18 cellular contexts compared by ENCODE assay signal in genomic region chr6:113907107-113907506, GRCh38.
"Had no signal": no experiment of that assay in that cellular context is flagged by ENCODE, and none has a peak within 500 bp of the region (broad histone marks: within the 10 kb centered on the region; RNA-seq: fewer than 3 reads in every experiment).

No MANE protein-coding gene starts in this region.

- H3K4me3 ChIP-seq: ascending aorta, heart left ventricle, psoas muscle, spleen, transverse colon had no signal

- H3K9me3 ChIP-seq: ascending aorta, heart left ventricle, psoas muscle, spleen, transverse colon had no signal

- ATAC-seq: activated T-cell treated with anti-CD3 and anti-CD28 coated beads, Interleukin-2, amount 50 U/mL, for 4 hours; heart left ventricle; left lobe of liver; psoas muscle; sciatic nerve; stimulated activated naive B cell treated with anti-CD40 and anti-IgM and Interleukin-4, amounts not matched to agents 10 μg/mL and 1 μg/mL and 100 μg/mL, for 72 hours had no signal

- H3K4me1 ChIP-seq: psoas muscle had no signal

- DNase-seq: activated CD4-positive, alpha-beta memory T cell treated with anti-CD3 and anti-CD28 coated beads for 36 hours; activated CD4-positive, CD25-positive, alpha-beta regulatory T cell treated with anti-CD3 and anti-CD28 coated beads, Interleukin-2, amount 50 U/mL, for 72 hours; activated gamma-delta T cell; activated naive CD8-positive, alpha-beta T cell treated with anti-CD3 and anti-CD28 coated beads for 36 hours; activated T-cell treated with anti-CD3 and anti-CD28 coated beads, Interleukin-2, amount 50 U/mL, for 4 hours; cortex of kidney; effector memory CD4-positive, alpha-beta T cell; erythroblast; heart left ventricle; mesenchymal stem cell; psoas muscle; spleen; stimulated activated CD4-positive, alpha-beta T cell treated with anti-CD3 and anti-CD28 coated beads, Interleukin-1b, Interleukin-23, amount 100 ng/mL, for 48 hours; stimulated activated naive B cell treated with anti-CD40 and anti-IgM and Interleukin-4, amounts not matched to agents 10 μg/mL and 1 μg/mL and 100 μg/mL, for 72 hours; transverse colon had no signal

- H3K27me3 ChIP-seq: ascending aorta, heart left ventricle, spleen, transverse colon had no signal

- H3K27ac ChIP-seq: ascending aorta, heart left ventricle, psoas muscle, spleen, transverse colon had no signal

- H3K36me3 ChIP-seq: ascending aorta, heart left ventricle, spleen, transverse colon had no signal
